Comparison of ENCODE assay signal across 14 cellular contexts in the genomic region with DNA sequence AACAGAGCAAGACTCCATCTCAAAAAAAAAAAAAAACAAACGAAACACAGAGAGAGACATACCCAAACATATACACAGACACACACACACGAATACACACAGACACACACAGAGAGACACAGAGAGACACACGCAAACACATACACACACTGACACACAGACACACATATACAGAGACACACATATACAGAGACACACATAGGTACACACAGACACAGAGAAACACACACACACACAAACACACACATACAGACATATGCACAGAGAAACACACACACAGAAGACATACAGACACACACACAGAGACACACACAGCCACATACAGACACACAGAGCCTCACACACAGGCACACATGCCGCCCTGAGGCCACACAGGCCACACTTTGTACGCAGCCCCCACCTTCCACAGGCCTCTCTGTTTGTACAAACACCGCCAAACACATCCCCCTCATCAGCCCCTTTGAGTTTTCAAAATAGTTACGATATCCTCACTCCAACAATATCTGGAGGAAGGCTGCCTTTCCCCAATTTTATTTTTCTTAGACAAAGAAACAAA. TPM values are rescaled to one million over a fixed set of nuclear protein-coding genes. Genes with fewer than 3 reads are reported as not detected.
DNase-seq lines count a peak whose midpoint lies in the region; ATAC-seq and TF ChIP-seq lines count a peak whose summit lies in the region.
"Had no signal": no experiment of that assay in that cellular context is flagged by ENCODE, and none has a peak within 500 bp of the region (broad histone marks: within the 10 kb centered on the region; RNA-seq: fewer than 3 reads in every experiment).

No MANE protein-coding gene starts in this region.

- no peak overlapping the region for H3K27ac ChIP-seq in neural cell (ENCODE audit: low read length)
- H3K27ac ChIP-seq: 22Rv1, PC-9 had no signal

- no peaks in the 10 kb centered on the region for H3F3A ChIP-seq in neural cell (ENCODE audit: insufficient read depth, low read length, poor library complexity, severe bottlenecking)

- no peaks in the 10 kb centered on the region for H3K36me3 Mint-ChIP-seq in activated naive CD8-positive, alpha-beta T cell treated with anti-CD3 and anti-CD28 coated beads, Interleukin-2, amount 50 U/mL, for 24 hours (ENCODE audit: low read depth)
- H3K36me3 Mint-ChIP-seq: stimulated activated memory B cell treated with anti-CD40 and anti-IgM and Interleukin-4, amounts not matched to agents 10 μg/mL and 1 μg/mL and 100 μg/mL, for 72 hours had no signal

- no peak overlapping the region for H3K4me3 Mint-ChIP-seq in activated naive CD8-positive, alpha-beta T cell treated with anti-CD3 and anti-CD28 coated beads, Interleukin-2, amount 50 U/mL, for 24 hours
- H3K4me3 Mint-ChIP-seq: stimulated activated memory B cell treated with anti-CD40 and anti-IgM and Interleukin-4, amounts not matched to agents 10 μg/mL and 1 μg/mL and 100 μg/mL, for 72 hours had no signal

- TF ChIP-seq CTCF in neural cell (IDR thresholded peaks at IDR 0.05; ENCODE audit: poor library complexity, severe bottlenecking): no peak

- DNase-seq in SKM-1 treated with dmso at 0.1 percent for 144 hours (lab: John Stamatoyannopoulos, UW; ENCODE audit: unreplicated experiment) (peak; percentile 9), SKM-1 (lab: John Stamatoyannopoulos, UW; ENCODE audit: unreplicated experiment) (no peak), KBM-7 (peak; percentile 18), kidney tubule cell (ENCODE audit: low spot score) (no peak), kidney glomerular epithelial cell (lab: John Stamatoyannopoulos, UW) (no peak)
- DNase-seq in activated naive CD8-positive, alpha-beta T cell treated with anti-CD3 and anti-CD28 coated beads, Interleukin-2, amount 50 U/mL, for 24 hours: no peak
- DNase-seq: activated CD4-positive, alpha-beta T cell treated with anti-CD3 and anti-CD28 coated beads for 1 hour; NCI-H1105 treated with DMSO at 0.1 percent for 48 hours; PC-9; right cardiac atrium had no signal

- H3K27ac Mint-ChIP-seq in activated naive CD8-positive, alpha-beta T cell treated with anti-CD3 and anti-CD28 coated beads, Interleukin-2, amount 50 U/mL, for 24 hours: peak overlapping the region; percentile 44

- no peak overlapping the region for H3K4me2 ChIP-seq in neural cell (ENCODE audit: low read length)
- H3K4me2 ChIP-seq: PC-9 had no signal

- H3K9me2 ChIP-seq in neural cell (ENCODE audit: insufficient read depth, low read length): no peaks in the 10 kb centered on the region

- H3K9ac ChIP-seq in neural cell (ENCODE audit: low read length): peak overlapping the region; percentile 29

- H3K9me3 ChIP-seq in neural cell (ENCODE audit: low read length): no peaks in the 10 kb centered on the region

- in situ Hi-C loops in KBM-7 (cut with MboI; ENCODE audit: low pct_unique_long_range_greater_than_20kb, low sequenced_read_pairs): loop anchor here (25.0 kb wide), 1 partner anchor 276 kb away; no protein-coding TSS in a partner anchor

- no peaks in the 10 kb centered on the region for H3K9me3 Mint-ChIP-seq in activated naive CD8-positive, alpha-beta T cell treated with anti-CD3 and anti-CD28 coated beads, Interleukin-2, amount 50 U/mL, for 24 hours
- H3K9me3 Mint-ChIP-seq: stimulated activated memory B cell treated with anti-CD40 and anti-IgM and Interleukin-4, amounts not matched to agents 10 μg/mL and 1 μg/mL and 100 μg/mL, for 72 hours had no signal

- H4K20me1 ChIP-seq in neural cell (ENCODE audit: insufficient read depth): no peaks in the 10 kb centered on the region

- no peaks in the 10 kb centered on the region for H3K27me3 Mint-ChIP-seq in activated naive CD8-positive, alpha-beta T cell treated with anti-CD3 and anti-CD28 coated beads, Interleukin-2, amount 50 U/mL, for 24 hours

- H3K4me3 ChIP-seq in neural cell (ENCODE audit: low read length): no peak overlapping the region
- H3K4me3 ChIP-seq: PC-9 had no signal

- no peaks in the 10 kb centered on the region for H3K79me2 ChIP-seq in neural cell (replicated peaks; ENCODE audit: insufficient read depth, low read length)

- TF ChIP-seq RAD21 in neural cell (conservative IDR thresholded peaks at IDR 0.05): no peak

- no peaks in the 10 kb centered on the region for H3K27me3 ChIP-seq in neural cell (ENCODE audit: insufficient read depth, low read depth, low read length)

- H3K36me3 ChIP-seq in neural cell (ENCODE audit: insufficient read depth, low read length): no peaks in the 10 kb centered on the region

- ATAC-seq in activated naive CD8-positive, alpha-beta T cell treated with anti-CD3 and anti-CD28 coated beads, Interleukin-2, amount 50 U/mL, for 24 hours: no peak
- no peak for ATAC-seq in HG02885 (IDR thresholded peaks at IDR 0.05; ENCODE audit: poor library complexity, unreplicated experiment)
- ATAC-seq: stimulated activated memory B cell treated with anti-CD40 and anti-IgM and Interleukin-4, amounts not matched to agents 10 μg/mL and 1 μg/mL and 100 μg/mL, for 72 hours had no signal

- peak overlapping the region; percentile 37 for H2AFZ ChIP-seq in neural cell (ENCODE audit: low read depth, low read length)
- H2AFZ ChIP-seq: PC-9 had no signal

- H3K4me1 Mint-ChIP-seq in activated naive CD8-positive, alpha-beta T cell treated with anti-CD3 and anti-CD28 coated beads, Interleukin-2, amount 50 U/mL, for 24 hours: peaks cover 29% of the 10 kb centered on the region

- no peak for TF ChIP-seq EP300 in neural cell (conservative IDR thresholded peaks at IDR 0.05; ENCODE audit: poor library complexity, severe bottlenecking)

TF ChIP-seq in neural cell, 6 proteins besides CTCF, POLR2A, EP300 and RAD21:
- TF ChIP-seq TAF1 (IDR thresholded peaks at IDR 0.05; ENCODE audit: low read depth): no peak

RNA-seq across cellular contexts. Expression of a gene that starts 57.5 kb away (rescaled TPM):
- polyA plus RNA-seq in neural cell: 14.2 and 17.1 TPM in 2 replicates
- 33.4 and 38.4 TPM in 2 replicates for polyA minus RNA-seq in neural cell

Comparison
In these comparisons a context has a peak if more than half of its experiments do, and no peak if none do; other contexts are left out.
1. DNase-seq: peak in SKM-1 treated with dmso at 0.1 percent for 144 hours (single experiment) and KBM-7 (single experiment); none in SKM-1 (single experiment), activated naive CD8-positive, alpha-beta T cell treated with anti-CD3 and anti-CD28 coated beads, Interleukin-2, amount 50 U/mL, for 24 hours (single experiment), kidney tubule cell (single experiment) and kidney glomerular epithelial cell (single experiment).